Comparison of ENCODE assay signal across 1 cellular context in genomic region chr19:8158411-8159074, GRCh38.
A peak's percentile ranks its signal among the peaks of the same experiment; 100 is the strongest.
TF ChIP-seq lines count a peak whose summit lies in the region.

No MANE protein-coding gene starts in this region.

TF ChIP-seq in K562, 482 proteins besides CTCF, POLR2A, EP300 and RAD21 (continued from another document):
- TF ChIP-seq RBM25 (IDR thresholded peaks at IDR 0.05; ENCODE audit: low read depth, low read length, severe bottlenecking): peak; percentile 99
